In the genomic region with DNA sequence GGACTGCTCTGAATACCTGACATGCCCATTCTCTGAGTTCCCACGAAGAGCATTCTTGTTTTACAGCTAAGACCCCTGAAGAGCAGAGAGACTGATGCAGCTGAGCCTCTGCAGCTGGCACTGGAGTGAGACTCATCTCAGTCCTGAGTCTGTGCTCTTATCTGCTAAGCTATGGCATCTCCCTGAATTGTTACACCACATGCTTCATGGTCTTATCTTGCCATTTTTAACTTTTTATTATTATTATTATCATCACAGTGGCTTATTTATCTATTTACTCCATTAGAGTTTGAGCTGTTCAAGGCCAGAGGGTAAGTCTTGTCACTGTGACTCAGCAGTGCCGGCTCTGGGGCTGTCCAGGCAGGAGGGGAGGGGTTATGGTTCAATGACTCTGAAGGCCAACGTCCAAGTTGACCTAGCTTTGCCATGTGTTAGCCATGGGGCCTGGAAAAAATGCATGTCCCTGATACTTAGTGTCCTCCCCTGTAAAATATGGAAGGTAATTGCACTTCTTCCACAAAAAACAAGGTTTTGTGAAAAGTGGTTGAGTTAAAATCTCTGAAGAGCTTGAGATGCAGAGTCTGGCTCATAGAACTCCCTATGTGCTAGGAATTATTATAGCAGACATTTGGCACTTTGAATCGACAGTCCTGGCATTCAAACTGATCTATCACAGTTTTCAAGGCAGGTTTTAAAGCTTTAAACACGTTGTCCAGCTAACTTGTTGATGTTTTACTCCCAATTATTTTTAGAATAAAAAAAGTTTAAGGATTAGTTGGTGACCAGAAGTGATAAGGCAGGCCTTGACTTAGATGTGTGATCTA, we compare ENCODE assay signal across 12 cellular contexts.
DNase-seq lines count a peak whose midpoint lies in the region; ATAC-seq and TF ChIP-seq lines count a peak whose summit lies in the region.
"Had no signal": no experiment of that assay in that cellular context is flagged by ENCODE, and none has a peak within 500 bp of the region (broad histone marks: within the 10 kb centered on the region; RNA-seq: fewer than 3 reads in every experiment).

No MANE protein-coding gene starts in this region.

- 20 to 29% (median 20%) methylated on average over 5 of the region's 5 CpGs for WGBS in adrenal gland, 4 donors
- WGBS in stomach, 5 donors = 38 to 44% (median 41%) methylated on average over 5 of the region's 5 CpGs

- intact Hi-C loops in adrenal gland (cut with DNase I) = loop anchor here (10.0 kb wide), 1 partner anchor 226 kb away; no protein-coding TSS in a partner anchor
- intact Hi-C loops in stomach (cut with DNase I; ENCODE audit: low total_unique reads) = no loop called here

- peaks cover 4% of the 10 kb centered on the region; the same call in 1 of the 2 replicates for H3K27me3 Mint-ChIP-seq in HFFc6 (ENCODE audit: insufficient read depth)
- H3K27me3 Mint-ChIP-seq: activated B cell treated with CpG ODN at 0.5 μM for 24 hours; activated naive CD4-positive, alpha-beta T cell treated with anti-CD3 and anti-CD28 coated beads, Interleukin-2, amount 10 ng/mL, durations not matched to agents 7 days and 5 days had no signal

- H3K9me3 ChIP-seq in adrenal gland (replicated peaks in 1 of 3) (peaks cover 0 to 6% (median 0%) of the 10 kb centered on the region in 3 donors), stomach (no peaks in the 10 kb centered on the region)
- H3K9me3 ChIP-seq: esophagus muscularis mucosa had no signal

- no peaks in the 10 kb centered on the region; the same call in 1 of the 2 replicates for H3K36me3 Mint-ChIP-seq in HFFc6 (ENCODE audit: low read depth)
- H3K36me3 Mint-ChIP-seq: activated naive CD4-positive, alpha-beta T cell treated with anti-CD3 and anti-CD28 coated beads, Interleukin-2, amount 10 ng/mL, durations not matched to agents 7 days and 5 days; naive thymus-derived CD8-positive, alpha-beta T cell had no signal

- H3K27ac Mint-ChIP-seq in HFFc6 = peak overlapping the region; percentile 86
- H3K27ac Mint-ChIP-seq: activated B cell treated with CpG ODN at 0.5 μM for 24 hours; activated naive CD4-positive, alpha-beta T cell treated with anti-CD3 and anti-CD28 coated beads, Interleukin-2, amount 10 ng/mL, durations not matched to agents 7 days and 5 days; naive thymus-derived CD8-positive, alpha-beta T cell had no signal

- TF ChIP-seq EP300 in stomach (IDR thresholded peaks at IDR 0.05) = no peak

- peak; percentile 24 for DNase-seq in HFFc6
- DNase-seq in adrenal gland = peak; percentile 76 to 96 (median 91)
- peak; percentile 79 for DNase-seq in islet precursor cell
- DNase-seq in stomach = peak; percentile 59
- DNase-seq in activated CD4-positive, alpha-beta T cell treated with anti-CD3 and anti-CD28 coated beads for 1 hour = no peak
- DNase-seq in middle frontal gyrus (ENCODE audit: extremely low spot score, low spot score) = no peak
- DNase-seq: activated B cell treated with CpG ODN at 0.5 μM for 24 hours; activated naive CD4-positive, alpha-beta T cell treated with anti-CD3 and anti-CD28 coated beads, Interleukin-2, amount 10 ng/mL, durations not matched to agents 7 days and 5 days; naive thymus-derived CD8-positive, alpha-beta T cell had no signal

- H3K4me1 Mint-ChIP-seq in HFFc6 (ENCODE audit: low read depth) = peaks cover 30% of the 10 kb centered on the region
- H3K4me1 Mint-ChIP-seq: activated naive CD4-positive, alpha-beta T cell treated with anti-CD3 and anti-CD28 coated beads, Interleukin-2, amount 10 ng/mL, durations not matched to agents 7 days and 5 days had no signal

- no peak for TF ChIP-seq CTCF in HFFc6 (IDR thresholded peaks at IDR 0.05)
- TF ChIP-seq CTCF in adrenal gland (IDR thresholded peaks at IDR 0.05) = no peak
- TF ChIP-seq CTCF in stomach (IDR thresholded peaks at IDR 0.05) = no peak

- H3K27me3 ChIP-seq in adrenal gland = no peaks in the 10 kb centered on the region
- no peaks in the 10 kb centered on the region for H3K27me3 ChIP-seq in stomach
- H3K27me3 ChIP-seq: esophagus muscularis mucosa had no signal

- peak overlapping the region; percentile 19 for H3K4me3 Mint-ChIP-seq in HFFc6
- H3K4me3 Mint-ChIP-seq: activated B cell treated with CpG ODN at 0.5 μM for 24 hours; activated naive CD4-positive, alpha-beta T cell treated with anti-CD3 and anti-CD28 coated beads, Interleukin-2, amount 10 ng/mL, durations not matched to agents 7 days and 5 days; naive thymus-derived CD8-positive, alpha-beta T cell had no signal

- no peaks in the 10 kb centered on the region for H3K9me3 Mint-ChIP-seq in HFFc6
- H3K9me3 Mint-ChIP-seq: activated B cell treated with CpG ODN at 0.5 μM for 24 hours; activated naive CD4-positive, alpha-beta T cell treated with anti-CD3 and anti-CD28 coated beads, Interleukin-2, amount 10 ng/mL, durations not matched to agents 7 days and 5 days; naive thymus-derived CD8-positive, alpha-beta T cell had no signal

- H3K27ac ChIP-seq in adrenal gland (peak overlapping the region; percentile 53 to 86 (median 79)), stomach (peak overlapping the region in 4 of 5 donors; percentile 24 to 63 (median 46))

- H3K36me3 ChIP-seq in adrenal gland (replicated peaks in 1 of 2) (no peaks in the 10 kb centered on the region), stomach (no peaks in the 10 kb centered on the region)
- H3K36me3 ChIP-seq: esophagus muscularis mucosa had no signal

- ATAC-seq in SK-N-SH treated with all-trans-retinoic acid at 6 μM for 48 hours = no peak
- no peak for ATAC-seq in GM21529 (IDR thresholded peaks at IDR 0.05; ENCODE audit: unreplicated experiment)
- ATAC-seq: naive thymus-derived CD8-positive, alpha-beta T cell had no signal

- TF ChIP-seq POLR2A in adrenal gland (IDR thresholded peaks at IDR 0.05) (peak in 1 of 2 donors; percentile 42), stomach (IDR thresholded peaks at IDR 0.05) (no peak)

- H3K4me1 ChIP-seq in adrenal gland (replicated peaks in 1 of 2) (peaks cover 15 to 27% of the 10 kb centered on the region in 2 donors), stomach (peaks cover 6 to 21% (median 14%) of the 10 kb centered on the region in 4 donors)

- H3K4me3 ChIP-seq in adrenal gland = no peak overlapping the region
- H3K4me3 ChIP-seq in stomach = no peak overlapping the region
- H3K4me3 ChIP-seq: esophagus muscularis mucosa had no signal

TF ChIP-seq in SK-N-SH treated with all-trans-retinoic acid at 6 μM for 48 hours, 23 proteins besides CTCF, POLR2A, EP300 and RAD21 (continues in another document):
- TF ChIP-seq, protein P1, sequence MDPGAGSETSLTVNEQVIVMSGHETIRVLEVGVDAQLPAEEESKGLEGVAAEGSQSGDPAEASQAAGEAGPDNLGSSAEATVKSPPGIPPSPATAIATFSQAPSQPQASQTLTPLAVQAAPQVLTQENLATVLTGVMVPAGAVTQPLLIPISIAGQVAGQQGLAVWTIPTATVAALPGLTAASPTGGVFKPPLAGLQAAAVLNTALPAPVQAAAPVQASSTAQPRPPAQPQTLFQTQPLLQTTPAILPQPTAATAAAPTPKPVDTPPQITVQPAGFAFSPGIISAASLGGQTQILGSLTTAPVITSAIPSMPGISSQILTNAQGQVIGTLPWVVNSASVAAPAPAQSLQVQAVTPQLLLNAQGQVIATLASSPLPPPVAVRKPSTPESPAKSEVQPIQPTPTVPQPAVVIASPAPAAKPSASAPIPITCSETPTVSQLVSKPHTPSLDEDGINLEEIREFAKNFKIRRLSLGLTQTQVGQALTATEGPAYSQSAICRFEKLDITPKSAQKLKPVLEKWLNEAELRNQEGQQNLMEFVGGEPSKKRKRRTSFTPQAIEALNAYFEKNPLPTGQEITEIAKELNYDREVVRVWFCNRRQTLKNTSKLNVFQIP (CRISPR knock-in tag; IDR thresholded peaks at IDR 0.05; ENCODE audit: borderline replicate concordance, low read depth) = no peak
- TF ChIP-seq ESRRG (CRISPR knock-in tag; IDR thresholded peaks at IDR 0.05) = no peak
- TF ChIP-seq OSR1 (CRISPR knock-in tag; IDR thresholded peaks at IDR 0.05) = no peak
- no peak for TF ChIP-seq ZNF565 (CRISPR knock-in tag; conservative IDR thresholded peaks at IDR 0.05; ENCODE audit: low read depth)
- TF ChIP-seq ZC3H10 (CRISPR knock-in tag; IDR thresholded peaks at IDR 0.05) = no peak
- TF ChIP-seq, protein P2, sequence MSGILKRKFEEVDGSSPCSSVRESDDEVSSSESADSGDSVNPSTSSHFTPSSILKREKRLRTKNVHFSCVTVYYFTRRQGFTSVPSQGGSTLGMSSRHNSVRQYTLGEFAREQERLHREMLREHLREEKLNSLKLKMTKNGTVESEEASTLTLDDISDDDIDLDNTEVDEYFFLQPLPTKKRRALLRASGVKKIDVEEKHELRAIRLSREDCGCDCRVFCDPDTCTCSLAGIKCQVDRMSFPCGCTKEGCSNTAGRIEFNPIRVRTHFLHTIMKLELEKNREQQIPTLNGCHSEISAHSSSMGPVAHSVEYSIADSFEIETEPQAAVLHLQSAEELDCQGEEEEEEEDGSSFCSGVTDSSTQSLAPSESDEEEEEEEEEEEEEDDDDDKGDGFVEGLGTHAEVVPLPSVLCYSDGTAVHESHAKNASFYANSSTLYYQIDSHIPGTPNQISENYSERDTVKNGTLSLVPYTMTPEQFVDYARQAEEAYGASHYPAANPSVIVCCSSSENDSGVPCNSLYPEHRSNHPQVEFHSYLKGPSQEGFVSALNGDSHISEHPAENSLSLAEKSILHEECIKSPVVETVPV (CRISPR knock-in tag; IDR thresholded peaks at IDR 0.05) = no peak
- no peak for TF ChIP-seq ZFP3 (CRISPR knock-in tag; IDR thresholded peaks at IDR 0.05)
- TF ChIP-seq ZFP30 (CRISPR knock-in tag; IDR thresholded peaks at IDR 0.05) = no peak
- no peak for TF ChIP-seq PPARA (CRISPR knock-in tag; IDR thresholded peaks at IDR 0.05; ENCODE audit: borderline replicate concordance)
- TF ChIP-seq ZNF70 (CRISPR knock-in tag; IDR thresholded peaks at IDR 0.05) = no peak
- TF ChIP-seq TCF4 (CRISPR knock-in tag; IDR thresholded peaks at IDR 0.05; ENCODE audit: borderline replicate concordance) = no peak

Comparison
In these comparisons a context has a peak if more than half of its experiments do, and no peak if none do; other contexts are left out.
1. DNase-seq: peak in HFFc6 (single experiment), adrenal gland (7 of 7), islet precursor cell (single experiment) and stomach (single experiment); none in activated CD4-positive, alpha-beta T cell treated with anti-CD3 and anti-CD28 coated beads for 1 hour (single experiment) and middle frontal gyrus (single experiment).